Comparison of ENCODE assay signal across 11 cellular contexts in the genomic region with DNA sequence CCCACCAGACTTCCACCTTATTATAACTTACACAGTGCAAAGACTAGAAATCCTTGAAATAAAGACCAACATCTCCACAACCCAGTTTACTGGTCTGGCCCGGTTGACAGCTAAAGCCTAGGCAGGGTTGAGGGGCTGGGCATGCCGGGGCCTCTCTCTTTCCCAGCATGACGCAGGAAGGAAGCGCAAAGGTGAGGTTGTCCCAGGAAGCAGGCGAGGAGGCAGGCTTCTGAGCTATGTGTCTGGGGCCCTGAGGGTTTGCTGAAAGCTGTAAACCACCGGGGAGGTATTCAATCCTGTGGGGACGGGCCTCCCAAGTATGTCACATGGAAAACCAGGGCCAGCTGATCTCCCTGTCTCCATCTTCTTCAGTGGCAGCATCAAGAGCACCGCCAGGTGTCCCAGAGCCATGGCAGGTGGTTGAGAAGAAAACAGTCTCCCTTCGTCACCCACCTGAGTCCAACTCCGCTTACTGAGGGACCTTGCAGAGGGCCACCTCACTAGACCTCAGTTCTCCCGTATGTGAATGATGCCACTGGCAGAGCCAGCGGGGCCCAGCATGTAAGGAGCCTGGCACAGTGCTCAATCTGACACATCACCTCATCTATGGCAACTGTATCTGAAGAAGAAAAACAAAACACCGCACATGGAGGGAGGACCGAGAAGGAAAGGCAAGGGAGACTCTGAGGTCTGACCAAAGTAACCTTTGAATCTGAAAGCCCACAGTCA. TPM values are rescaled to one million over a fixed set of nuclear protein-coding genes. Genes with fewer than 3 reads are reported as not detected.
DNase-seq lines count a peak whose midpoint lies in the region; ATAC-seq, FAIRE-seq and TF ChIP-seq lines count a peak whose summit lies in the region.
"Had no signal": no experiment of that assay in that cellular context is flagged by ENCODE, and none has a peak within 500 bp of the region (broad histone marks: within the 10 kb centered on the region; RNA-seq: fewer than 3 reads in every experiment).

No MANE protein-coding gene starts in this region.

- H3K4me1 Mint-ChIP-seq in naive thymus-derived CD4-positive, alpha-beta T cell: peaks cover 50 to 72% (median 67%) of the 10 kb centered on the region in 7 donors
- H3K4me1 Mint-ChIP-seq in type B pancreatic cell (ENCODE audit: unreplicated experiment): peaks cover 33% of the 10 kb centered on the region

- TF ChIP-seq CTCF in heart left ventricle (IDR thresholded peaks at IDR 0.05): no peak
- no peak for TF ChIP-seq CTCF in bronchial epithelial cell (IDR thresholded peaks at IDR 0.05; ENCODE audit: insufficient read depth, low read length, severe bottlenecking)
- no peak for TF ChIP-seq CTCF in type B pancreatic cell (conservative IDR thresholded peaks at IDR 0.05)

- CTCF ChIA-PET in naive thymus-derived CD4-positive, alpha-beta T cell (lab: Charles Lee): interaction anchor here (1.6 kb wide), 1 partner anchor 10 kb away, joined by 3 read pairs; no protein-coding TSS in a partner anchor

- peak overlapping the region in 11 of 12 donors; percentile 41 to 97 (median 62) for H3K27ac ChIP-seq in heart left ventricle
- no peak overlapping the region for H3K27ac ChIP-seq in naive thymus-derived CD4-positive, alpha-beta T cell (ENCODE audit: low read depth, low read length)

- H3K27me3 ChIP-seq in heart left ventricle (no peaks in the 10 kb centered on the region), bronchial epithelial cell (ENCODE audit: control insufficient read depth, insufficient read depth, low read length) (no peaks in the 10 kb centered on the region)
- no peaks in the 10 kb centered on the region for H3K27me3 ChIP-seq in naive thymus-derived CD4-positive, alpha-beta T cell (ENCODE audit: control insufficient read depth in 2 of 2, insufficient read depth in 2 of 2, low read length in 2 of 2)

- H3K36me3 ChIP-seq in heart left ventricle (peaks cover 0 to 35% (median 15%) of the 10 kb centered on the region in 9 donors), bronchial epithelial cell (ENCODE audit: control insufficient read depth, insufficient read depth, low read length) (peaks cover 22% of the 10 kb centered on the region)
- peaks cover 0 to 4% (median 0%) of the 10 kb centered on the region in 3 experiments for H3K36me3 ChIP-seq in naive thymus-derived CD4-positive, alpha-beta T cell (ENCODE audit: control insufficient read depth in 2 of 3, insufficient read depth in 3 of 3, low read length in 3 of 3)

- peaks cover 12 to 99% (median 64%) of the 10 kb centered on the region in 12 donors for H3K4me1 ChIP-seq in heart left ventricle
- peaks cover 36 to 86% of the 10 kb centered on the region in 2 donors for H3K4me1 ChIP-seq in naive thymus-derived CD4-positive, alpha-beta T cell (ENCODE audit: control insufficient read depth in 2 of 2, insufficient read depth in 2 of 2, low read length in 2 of 2)

- no peaks in the 10 kb centered on the region for H3K9me3 ChIP-seq in heart left ventricle
- H3K9me3 ChIP-seq in naive thymus-derived CD4-positive, alpha-beta T cell (ENCODE audit: control insufficient read depth in 2 of 3, low read length in 3 of 3): no peaks in the 10 kb centered on the region

- FAIRE-seq in bronchial epithelial cell (lab: Jason Lieb, UNC): no peak
- FAIRE-seq in RCC 7860 (lab: Jason Lieb, UNC): no peak

- peak overlapping the region; percentile 19 to 93 (median 75) for H3K27ac Mint-ChIP-seq in naive thymus-derived CD4-positive, alpha-beta T cell
- peak overlapping the region; percentile 75 for H3K27ac Mint-ChIP-seq in type B pancreatic cell

- POLR2A ChIA-PET in naive thymus-derived CD4-positive, alpha-beta T cell (lab: Charles Lee): interaction anchor here (1.2 kb wide), 1 partner anchor 21 kb away, joined by 3 read pairs; no protein-coding TSS in a partner anchor

- intact Hi-C loops in heart left ventricle (cut with DNase I) (no loop called here), Right ventricle myocardium superior (cut with DNase I) (no loop called here)
- intact Hi-C loops in naive thymus-derived CD4-positive, alpha-beta T cell (cut with micrococcal nuclease): no loop called here

- H3K4me3 ChIP-seq in heart left ventricle (no peak overlapping the region), bronchial epithelial cell (ENCODE audit: low read depth, low read length) (no peak overlapping the region)
- no peak overlapping the region for H3K4me3 ChIP-seq in naive thymus-derived CD4-positive, alpha-beta T cell (ENCODE audit: low read length)

- no peak for TF ChIP-seq POLR2A in heart left ventricle (IDR thresholded peaks at IDR 0.05)

- 72 to 80% (median 78%) methylated on average over 14 of the region's 14 CpGs for WGBS in heart left ventricle, 4 donors

- peaks cover 14 to 58% (median 21%) of the 10 kb centered on the region in 5 donors for H3K36me3 Mint-ChIP-seq in naive thymus-derived CD4-positive, alpha-beta T cell
- H3K36me3 Mint-ChIP-seq in type B pancreatic cell: peaks cover 21% of the 10 kb centered on the region

- no peaks in the 10 kb centered on the region for H3K27me3 Mint-ChIP-seq in naive thymus-derived CD4-positive, alpha-beta T cell
- H3K27me3 Mint-ChIP-seq in type B pancreatic cell: no peaks in the 10 kb centered on the region

- DNase-seq in heart left ventricle (peak in 1 of 5 donors; percentile 48), Right ventricle myocardium superior (no peak), bronchial epithelial cell (ENCODE audit: low read depth) (peak; percentile 35), type B pancreatic cell (ENCODE audit: extremely low spot score, unreplicated experiment) (no peak), nucleus accumbens (lab: John Stamatoyannopoulos, UW) (no peak), RCC 7860 (ENCODE audit: low spot score) (no peak), KG1 (lab: John Stamatoyannopoulos, UW) (no peak)
- DNase-seq in naive thymus-derived CD4-positive, alpha-beta T cell: no peak
- DNase-seq: dermis blood vessel endothelial cell, T-helper 9 cell had no signal

- H3K9me3 Mint-ChIP-seq in naive thymus-derived CD4-positive, alpha-beta T cell: no peaks in the 10 kb centered on the region
- no peaks in the 10 kb centered on the region for H3K9me3 Mint-ChIP-seq in type B pancreatic cell

- H3K4me3 Mint-ChIP-seq in naive thymus-derived CD4-positive, alpha-beta T cell: peak overlapping the region in 4 of 10 donors; percentile 25 to 82 (median 54)
- no peak overlapping the region for H3K4me3 Mint-ChIP-seq in type B pancreatic cell

- ATAC-seq in heart left ventricle (peak in 1 of 4 donors; percentile 19), Right ventricle myocardium superior (ENCODE audit: poor library complexity) (no peak)
- no peak for ATAC-seq in naive thymus-derived CD4-positive, alpha-beta T cell
- ATAC-seq: HCT116 had no signal

RNA-seq across cellular contexts. Expression of a gene that starts 49.5 kb away (rescaled TPM):
- total RNA-seq in heart left ventricle (10 to 100 TPM; 30.2 to 57.7 (median 36.3) TPM), Right ventricle myocardium superior (38.1 TPM), bronchial epithelial cell (19.5 and 23.9 TPM in 2 replicates), type B pancreatic cell (ENCODE audit: low replicate concordance) (25.9 and 35.9 TPM in 2 replicates)
- 10 to 100 TPM; 23.7 to 25.6 TPM for polyA plus RNA-seq in heart left ventricle
- 10 to 100 TPM; 25.5 to 51.5 (median 28.6) TPM for total RNA-seq in naive thymus-derived CD4-positive, alpha-beta T cell
- 10 to 100 TPM in 1 of 2 donors, 1 to 10 TPM in 1; 3.9 to 18.8 TPM for polyA plus RNA-seq in naive thymus-derived CD4-positive, alpha-beta T cell
